ENCODE assay signal across 26 cellular contexts in genomic region chr3:11009898-11010297, GRCh38. TPM values are rescaled to one million over a fixed set of nuclear protein-coding genes. Genes with fewer than 3 reads are reported as not detected.
DNase-seq lines count a peak whose midpoint lies in the region; ATAC-seq, FAIRE-seq and TF ChIP-seq lines count a peak whose summit lies in the region.
"Had no signal": no experiment of that assay in that cellular context is flagged by ENCODE, and none has a peak within 500 bp of the region (broad histone marks: within the 10 kb centered on the region; RNA-seq: fewer than 3 reads in every experiment).

No MANE protein-coding gene starts in this region.

- no peak for TF ChIP-seq POLR2A in esophagus squamous epithelium (IDR thresholded peaks at IDR 0.05)

- H3K4me1 ChIP-seq in A673 (ENCODE audit: insufficient read depth, low read length, poor library complexity, severe bottlenecking): no peaks in the 10 kb centered on the region
- H3K4me1 ChIP-seq in esophagus squamous epithelium: peaks cover 22 to 85% (median 33%) of the 10 kb centered on the region in 3 donors
- H3K4me1 ChIP-seq: SJSA1 had no signal

- ATAC-seq in HG02759 (IDR thresholded peaks at IDR 0.05; ENCODE audit: unreplicated experiment): no peak

- peak; percentile 11 for DNase-seq in A673 (ENCODE audit: low spot score)
- DNase-seq in NCI-H2227 treated with DMSO at 0.1 percent for 48 hours (lab: John Stamatoyannopoulos, UW): peak; percentile 12
- no peak for DNase-seq in esophagus squamous epithelium (lab: John Stamatoyannopoulos, UW)
- peak; percentile 53 for DNase-seq in pons (ENCODE audit: low spot score)
- DNase-seq in urothelium cell line (ENCODE audit: low spot score): no peak
- DNase-seq in NOMO-1 treated with dmso at 0.1 percent for 144 hours (lab: John Stamatoyannopoulos, UW; ENCODE audit: unreplicated experiment): no peak
- DNase-seq: CD4-positive, alpha-beta memory T cell; COR-L47; DMS53; GM23248; H9; HFFc6; IMR-90; KG1; MG63; NCI-H2029; NCI-H510A; NCI-H69; NK-92 treated with Interleukin-12 subunit alpha and Interleukin-12 subunit beta, amount 100 ng/mL, for 24 hours; Right ventricle myocardium superior; RPMI8226 had no signal

- no peak for FAIRE-seq in urothelium cell line (lab: Jason Lieb, UNC)
- FAIRE-seq: A204.1, GM18507 had no signal

- H3K36me3 ChIP-seq in A673 (ENCODE audit: insufficient read depth, low read length, poor library complexity, severe bottlenecking) (no peaks in the 10 kb centered on the region), esophagus squamous epithelium (no peaks in the 10 kb centered on the region)
- H3K36me3 ChIP-seq: MG63, SJSA1 had no signal

- no peak for TF ChIP-seq CTCF in A673 (conservative IDR thresholded peaks at IDR 0.05; ENCODE audit: low read depth, low read length)
- TF ChIP-seq CTCF in esophagus squamous epithelium (IDR thresholded peaks at IDR 0.05): no peak

- WGBS in esophagus squamous epithelium, 2 donors: 63 to 80% methylated on average over 4 of the region's 4 CpGs

- no peak overlapping the region for H3K4me3 ChIP-seq in A673 (ENCODE audit: low read depth, low read length, poor library complexity, severe bottlenecking)
- H3K4me3 ChIP-seq in esophagus squamous epithelium: no peak overlapping the region
- H3K4me3 ChIP-seq: GM23248, MG63, SJSA1 had no signal

- POLR2A ChIA-PET in A673 (lab: Charles Lee; ENCODE audit: low non-redundant PET): no interaction called here

- intact Hi-C loops in A673 (cut with micrococcal nuclease; ENCODE audit: unreplicated experiment) (no loop called here), esophagus squamous epithelium (cut with DNase I) (no loop called here)

- H3K27me3 ChIP-seq in A673 (replicated peaks; ENCODE audit: insufficient read depth, low read depth, low read length, poor library complexity) (peaks cover 9% of the 10 kb centered on the region), esophagus squamous epithelium (no peaks in the 10 kb centered on the region)
- H3K27me3 ChIP-seq: MG63 had no signal

- BruUV-seq in A673 (replicated peaks; lab: Mats Ljungman, UMichigan): no TSS peak

- H3K9me3 ChIP-seq in A673 (ENCODE audit: low read depth, low read length, poor library complexity, severe bottlenecking): no peaks in the 10 kb centered on the region
- H3K9me3 ChIP-seq in esophagus squamous epithelium: no peaks in the 10 kb centered on the region
- H3K9me3 ChIP-seq: MG63, SJSA1 had no signal

- H3K27ac ChIP-seq in A673 (ENCODE audit: low read depth, low read length, poor library complexity, severe bottlenecking): no peak overlapping the region
- peak overlapping the region in 3 of 4 donors; percentile 47 to 85 (median 84) for H3K27ac ChIP-seq in esophagus squamous epithelium
- H3K27ac ChIP-seq: GM23248, SJSA1 had no signal

- CTCF ChIA-PET in A673 (lab: Charles Lee): no interaction called here

RNA-seq across cellular contexts. Expression of gene SLC6A1, which starts 17.4 kb away (rescaled TPM):
- total RNA-seq in A673 (2021) (not detected in 2 replicates), esophagus squamous epithelium (10 to 100 TPM in 3 of 4 donors, 1 to 10 TPM in 1; 8.6 to 34.4 (median 22.3) TPM)
- total RNA-seq: CD4-positive, alpha-beta memory T cell; G401; GM23248; H9; HFFc6; IMR-90; SJSA1 had no signal

Comparison
In these comparisons a context has a peak if more than half of its experiments do, and no peak if none do; other contexts are left out.
1. DNase-seq: peak in A673 (single experiment), NCI-H2227 treated with DMSO at 0.1 percent for 48 hours (single experiment) and pons (single experiment); none in esophagus squamous epithelium (single experiment), urothelium cell line (single experiment) and NOMO-1 treated with dmso at 0.1 percent for 144 hours (single experiment).